Comparison of ENCODE assay signal across 9 cellular contexts in the genomic region with DNA sequence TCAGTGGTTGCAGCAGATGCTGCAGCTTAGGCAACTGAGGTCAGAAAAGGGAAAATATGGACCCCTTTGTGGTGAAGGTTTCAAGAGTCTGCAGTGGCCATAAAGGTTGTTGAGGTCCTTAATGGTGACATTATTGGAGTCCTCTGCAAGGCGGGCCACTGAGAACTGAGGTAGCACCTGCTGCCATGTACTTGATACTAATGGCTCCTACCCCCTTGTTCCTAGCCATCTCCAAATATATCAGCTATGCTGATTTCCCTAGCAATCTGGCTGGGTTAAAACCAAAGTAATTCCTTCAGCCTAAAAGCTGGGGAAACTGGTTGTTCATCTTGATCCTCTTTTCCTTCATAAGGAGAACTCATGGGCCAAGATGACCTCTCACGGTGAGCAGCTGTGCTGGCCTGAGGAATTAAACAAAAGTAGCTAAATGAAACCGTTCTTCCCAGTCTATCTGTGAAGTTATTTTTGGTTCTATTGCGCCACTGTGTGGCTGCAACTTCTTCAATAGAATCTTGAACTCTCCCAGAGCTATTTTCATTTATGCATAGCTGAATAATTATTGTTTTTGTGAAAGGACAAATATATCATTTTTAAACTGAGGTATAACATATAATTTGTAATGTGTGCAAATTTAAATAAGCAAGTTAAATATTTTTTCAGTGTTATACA.
A peak's percentile ranks its signal among the peaks of the same experiment; 100 is the strongest.
DNase-seq lines count a peak whose midpoint lies in the region; ATAC-seq, FAIRE-seq and TF ChIP-seq lines count a peak whose summit lies in the region.
"Had no signal": no experiment of that assay in that cellular context is flagged by ENCODE, and none has a peak within 500 bp of the region (broad histone marks: within the 10 kb centered on the region; RNA-seq: fewer than 3 reads in every experiment).

No MANE protein-coding gene starts in this region.

- H3K4me3 ChIP-seq in Loucy (ENCODE audit: low read length, poor library complexity, severe bottlenecking) = no peak overlapping the region
- H3K4me3 ChIP-seq in ascending aorta = no peak overlapping the region

- no peak for ATAC-seq in HG03025 (IDR thresholded peaks at IDR 0.05; ENCODE audit: low FRiP score, unreplicated experiment)
- ATAC-seq in HG02852 (IDR thresholded peaks at IDR 0.05; ENCODE audit: unreplicated experiment) = no peak
- no peak for ATAC-seq in HG02588 (IDR thresholded peaks at IDR 0.05; ENCODE audit: unreplicated experiment)

- no peaks in the 10 kb centered on the region for H3K36me3 ChIP-seq in Loucy (ENCODE audit: insufficient read depth, low read length)
- H3K36me3 ChIP-seq in ascending aorta = no peaks in the 10 kb centered on the region

- no peaks in the 10 kb centered on the region for H3K9me3 ChIP-seq in Loucy (ENCODE audit: insufficient read depth, low read depth, low read length)
- no peaks in the 10 kb centered on the region for H3K9me3 ChIP-seq in ascending aorta

- no peaks in the 10 kb centered on the region for H3F3A ChIP-seq in Loucy (ENCODE audit: low read depth)

- no peak for FAIRE-seq in urothelium cell line (lab: Jason Lieb, UNC)

- peak overlapping the region; percentile 76 for H2AFZ ChIP-seq in Loucy (ENCODE audit: low read length)

- no peaks in the 10 kb centered on the region for H3K4me1 ChIP-seq in Loucy (ENCODE audit: insufficient read depth, low read length, poor library complexity, severe bottlenecking)
- H3K4me1 ChIP-seq in ascending aorta = peaks cover 0 to 6% of the 10 kb centered on the region in 2 donors

- in situ Hi-C loops in Caki2 (cut with HindIII; ENCODE audit: low pct_unique_long_range_greater_than_20kb, low sequenced_read_pairs) = no loop called here

- H3K27me3 ChIP-seq in Loucy (ENCODE audit: insufficient read depth, low read length, poor library complexity, severe bottlenecking) (no peaks in the 10 kb centered on the region), ascending aorta (no peaks in the 10 kb centered on the region)

- intact Hi-C loops in ascending aorta (cut with DNase I) = loop anchor here (1.0 kb wide), 2 partner anchors 108 to 138 kb away; no protein-coding TSS in a partner anchor

- no peak overlapping the region for H3K9ac ChIP-seq in Loucy (ENCODE audit: low read depth, low read length, poor library complexity, severe bottlenecking)

- no peaks in the 10 kb centered on the region for H3K9me2 ChIP-seq in Loucy (replicated peaks; ENCODE audit: low read depth, low read length)

- DNase-seq in Caki2 (ENCODE audit: low read depth) (peak; percentile 28), ascending aorta (ENCODE audit: low spot score in 2 of 2) (peak in 1 of 2 donors; percentile 74), inferior parietal cortex (ENCODE audit: extremely low spot score) (peak; percentile 52), urothelium cell line (ENCODE audit: low spot score) (peak; percentile 18)

- H3K27ac ChIP-seq in ascending aorta = no peak overlapping the region
- H3K27ac ChIP-seq: HL-60 had no signal

- no peak overlapping the region for H3K4me2 ChIP-seq in Loucy (ENCODE audit: low read depth, low read length, poor library complexity, severe bottlenecking)

- H4K20me1 ChIP-seq in Loucy (ENCODE audit: insufficient read depth, low read length, poor library complexity, severe bottlenecking) = no peaks in the 10 kb centered on the region

- TF ChIP-seq CTCF in Loucy (conservative IDR thresholded peaks at IDR 0.05; ENCODE audit: low read length) = peak; percentile 55
- peak; percentile 60 to 68 (median 66) for TF ChIP-seq CTCF in ascending aorta (IDR thresholded peaks at IDR 0.05)

- H3K79me2 ChIP-seq in Loucy (ENCODE audit: insufficient read depth, low read length) = no peaks in the 10 kb centered on the region
